10 cellular contexts compared by ENCODE assay signal in the genomic region with DNA sequence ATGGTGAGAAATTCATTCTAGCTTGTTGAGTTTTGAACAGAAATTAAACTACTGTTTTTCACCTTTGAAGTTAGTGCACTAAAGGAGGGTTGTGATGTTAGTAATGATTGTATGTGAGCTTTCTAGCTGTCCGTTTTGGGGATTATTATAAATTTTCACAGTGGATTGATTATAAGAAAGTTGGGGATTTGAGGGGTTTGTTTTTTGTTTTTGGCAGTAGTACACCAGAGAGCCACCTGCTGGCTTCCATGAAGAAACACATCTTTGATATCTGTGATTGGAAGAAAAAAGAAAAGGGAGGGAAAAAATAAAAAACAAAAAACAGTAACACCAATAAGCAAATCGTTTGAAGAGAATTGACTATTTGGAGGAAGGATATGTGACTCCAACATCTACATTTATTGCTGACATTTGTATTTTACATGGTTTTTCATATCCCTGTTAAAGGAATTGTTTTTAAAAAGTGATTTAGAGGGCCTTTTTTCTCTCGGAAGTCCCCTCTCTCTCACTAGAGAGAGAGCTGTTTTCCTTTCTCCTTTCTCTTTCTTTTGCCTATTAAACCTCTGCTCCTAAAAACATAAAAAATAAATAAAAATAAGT.
DNase-seq lines count a peak whose midpoint lies in the region; ATAC-seq, FAIRE-seq and TF ChIP-seq lines count a peak whose summit lies in the region.
"Had no signal": no experiment of that assay in that cellular context is flagged by ENCODE, and none has a peak within 500 bp of the region (broad histone marks: within the 10 kb centered on the region; RNA-seq: fewer than 3 reads in every experiment).

No MANE protein-coding gene starts in this region.

- H2AFZ ChIP-seq in neural progenitor cell (replicated peaks), result no peak overlapping the region

- peaks cover 21% of the 10 kb centered on the region for H3K4me1 ChIP-seq in neural progenitor cell

- peaks cover 7% of the 10 kb centered on the region for H3K27me3 Mint-ChIP-seq in neural progenitor cell (ENCODE audit: insufficient read depth, low read depth)

- no peak overlapping the region for H3K27ac Mint-ChIP-seq in neural progenitor cell

- FAIRE-seq in endometrium (lab: Jason Lieb, UNC), result peak; percentile 12

- no peaks in the 10 kb centered on the region for H3K9me3 ChIP-seq in neural progenitor cell (ENCODE audit: low read depth)

- H3K4me1 Mint-ChIP-seq in neural progenitor cell, result peaks cover 48% of the 10 kb centered on the region

- peak; percentile 67 for TF ChIP-seq CTCF in neural progenitor cell (IDR thresholded peaks at IDR 0.05)

- peaks cover 2% of the 10 kb centered on the region for H3K36me3 Mint-ChIP-seq in neural progenitor cell

- H3K4me3 ChIP-seq in neural progenitor cell, result no peak overlapping the region

- peaks cover 3% of the 10 kb centered on the region for H3K9me3 Mint-ChIP-seq in neural progenitor cell

- no peak overlapping the region for H3K9ac ChIP-seq in neural progenitor cell

- H3K4me2 ChIP-seq in neural progenitor cell, result no peak overlapping the region

- H3K36me3 ChIP-seq in neural progenitor cell, result no peaks in the 10 kb centered on the region

- H3K79me2 ChIP-seq in neural progenitor cell (ENCODE audit: low read depth), result no peaks in the 10 kb centered on the region

- no peak overlapping the region for H3K4me3 Mint-ChIP-seq in neural progenitor cell

- DNase-seq in DMS53 (lab: John Stamatoyannopoulos, UW), result peak; percentile 3
- DNase-seq in DMS53 treated with DMSO at 0.1 percent for 48 hours (lab: John Stamatoyannopoulos, UW; ENCODE audit: unreplicated experiment), result no peak
- peak; percentile 33 for DNase-seq in M059J (ENCODE audit: low read depth)
- DNase-seq in neural progenitor cell (ENCODE audit: low spot score), result peak; percentile 26
- DNase-seq in activated naive CD4-positive, alpha-beta T cell treated with anti-CD3 and anti-CD28 coated beads, Interleukin-2, amount 50 U/mL, for 16 hours, result no peak
- no peak for DNase-seq in central memory CD4-positive, alpha-beta T cell
- DNase-seq: activated CD8-positive, alpha-beta memory T cell treated with anti-CD3 and anti-CD28 coated beads for 24 hours; NCI-H226 had no signal

- ATAC-seq in activated CD4-positive, CD25-positive, alpha-beta regulatory T cell treated with anti-CD3 and anti-CD28 coated beads, Interleukin-2, amount 50 U/mL, for 24 hours, result no peak

- no peaks in the 10 kb centered on the region for H3K27me3 ChIP-seq in neural progenitor cell

- H4K20me1 ChIP-seq in neural progenitor cell (ENCODE audit: low read depth), result no peaks in the 10 kb centered on the region

- H3K27ac ChIP-seq in neural progenitor cell, result no peak overlapping the region

- H3F3A ChIP-seq in neural progenitor cell (ENCODE audit: low read depth), result no peaks in the 10 kb centered on the region

Comparison
In these comparisons a context has a peak if more than half of its experiments do, and no peak if none do; other contexts are left out.
1. DNase-seq: peak in DMS53 (single experiment), M059J (single experiment) and neural progenitor cell (single experiment); none in DMS53 treated with DMSO at 0.1 percent for 48 hours (single experiment), activated naive CD4-positive, alpha-beta T cell treated with anti-CD3 and anti-CD28 coated beads, Interleukin-2, amount 50 U/mL, for 16 hours (single experiment) and central memory CD4-positive, alpha-beta T cell (single experiment).